Comparison of ENCODE assay signal across 23 cellular contexts in genomic region chr17:50653738-50654137, GRCh38. TPM values are rescaled to one million over a fixed set of nuclear protein-coding genes. Genes with fewer than 3 reads are reported as not detected.
"Had no signal": no experiment of that assay in that cellular context is flagged by ENCODE, and none has a peak within 500 bp of the region (broad histone marks: within the 10 kb centered on the region; RNA-seq: fewer than 3 reads in every experiment).

No MANE protein-coding gene starts in this region.

- FAIRE-seq: frontal cortex had no signal

- H3K4me3 ChIP-seq: dorsolateral prefrontal cortex, mucosa of descending colon, psoas muscle, sigmoid colon, stomach, thyroid gland had no signal

- DNase-seq: dorsolateral prefrontal cortex; effector CD4-positive, alpha-beta T cell; hypothalamus; immature natural killer cell; islet precursor cell; kidney glomerular epithelial cell; mesenchymal stem cell; mucosa of descending colon; naive B cell; psoas muscle; right cardiac atrium; sigmoid colon; stimulated activated CD4-positive, alpha-beta T cell treated with anti-CD3 and anti-CD28 coated beads, Interleukin-2, amount 100 ng/mL, for 24 hours; stimulated activated CD4-positive, alpha-beta T cell treated with anti-CD3 and anti-CD28 coated beads, Interleukin-4, amount 100 ng/mL, for 24 hours; stimulated activated naive CD4-positive, alpha-beta T cell treated with Interleukin-2 at 50 U/mL for 16 hours; stomach; thyroid gland; trophoblast cell had no signal

- H3K36me3 ChIP-seq: neutrophil, sigmoid colon, thyroid gland had no signal

- H3K27me3 ChIP-seq: dorsolateral prefrontal cortex, sigmoid colon, stomach, thyroid gland had no signal

- H3K4me1 ChIP-seq: psoas muscle, sigmoid colon, thyroid gland had no signal

- H3K27ac ChIP-seq: dorsolateral prefrontal cortex, neutrophil, psoas muscle, sigmoid colon, thyroid gland had no signal

- ATAC-seq: mucosa of descending colon; natural killer cell treated with Interleukin-12 subunit alpha and Interleukin-12 subunit beta and Interleukin-15 and Interleukin-18, amount 100 ng/mL, for 72 hours; psoas muscle; right cardiac atrium; stimulated activated effector memory CD8-positive, alpha-beta T cell treated with anti-CD3 and anti-CD28 coated beads, Interleukin-12 subunit alpha, Interleukin-12 subunit beta, amount 100 ng/mL, for 72 hours had no signal

- H3K9me3 ChIP-seq: mucosa of descending colon, neutrophil, sigmoid colon, thyroid gland had no signal

RNA-seq across cellular contexts. Expression of gene ABCC3, which starts 19.1 kb away (rescaled TPM):
- total RNA-seq: frontal cortex; natural killer cell treated with Interleukin-12 subunit alpha and Interleukin-12 subunit beta and Interleukin-15 and Interleukin-18, amount 100 ng/mL, for 72 hours; neural crest cell had no signal
